20 cellular contexts compared by ENCODE assay signal in the genomic region with DNA sequence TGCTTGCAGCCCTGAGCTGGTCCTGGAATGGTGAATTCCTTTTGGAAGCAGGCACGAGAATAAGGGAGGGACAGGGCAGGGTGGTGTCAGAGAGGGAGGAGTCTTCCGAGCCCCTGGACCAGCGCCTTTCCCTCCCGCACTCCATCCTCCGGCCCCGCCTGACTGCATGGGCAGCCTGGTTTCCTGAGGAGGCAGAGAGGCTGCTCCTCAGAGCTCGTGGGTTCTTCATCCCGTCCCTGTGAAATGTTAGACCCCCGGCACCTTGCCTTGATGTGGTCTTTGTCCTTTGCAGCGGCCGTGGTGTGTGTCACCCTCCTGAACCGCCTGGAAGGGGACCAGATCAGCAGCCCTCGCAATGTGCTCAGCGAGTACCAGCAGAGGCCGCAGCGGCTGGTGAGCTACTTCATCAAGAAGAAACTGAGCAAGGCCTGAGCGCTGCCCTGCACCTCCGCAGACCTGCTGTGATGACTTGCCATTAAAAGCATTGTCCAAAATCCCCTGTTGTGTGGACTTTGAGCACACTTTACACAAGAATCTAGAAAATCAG. TPM values are rescaled to one million over a fixed set of nuclear protein-coding genes. Genes with fewer than 3 reads are reported as not detected.
DNase-seq lines count a peak whose midpoint lies in the region; ATAC-seq and TF ChIP-seq lines count a peak whose summit lies in the region.
"Had no signal": no experiment of that assay in that cellular context is flagged by ENCODE, and none has a peak within 500 bp of the region (broad histone marks: within the 10 kb centered on the region; RNA-seq: fewer than 3 reads in every experiment).

No MANE protein-coding gene starts in this region.

- POLR2A ChIA-PET in Panc1 (lab: Charles Lee) = no interaction called here
- POLR2A ChIA-PET in activated CD4-positive, alpha-beta memory T cell treated with anti-CD3 and anti-CD28 coated beads, Interleukin-2, amount 10 ng/mL, durations not matched to agents 7 days and 5 days (lab: Charles Lee) = interaction anchor here (1.2 to 11.6 kb wide), 5 partner anchors 9 to 120 kb away, joined by 4 to 165 read pairs (median 5); a partner anchor contains a TSS

- CTCF ChIA-PET in Panc1 (lab: Charles Lee) = interaction anchor here (0.7 kb wide), 1 partner anchor 116 kb away, joined by 5 read pairs; no protein-coding TSS in a partner anchor
- CTCF ChIA-PET in activated CD4-positive, alpha-beta memory T cell treated with anti-CD3 and anti-CD28 coated beads, Interleukin-2, amount 10 ng/mL, durations not matched to agents 7 days and 5 days (lab: Charles Lee) = interaction anchor here (1.2 to 5.3 kb wide), 3 partner anchors 109 to 163 kb away, joined by 5 to 77 read pairs (median 46); no protein-coding TSS in a partner anchor

- H3K4me1 ChIP-seq in Panc1 (ENCODE audit: control insufficient read depth, insufficient read depth, low read length) = peaks cover 43% of the 10 kb centered on the region
- no peaks in the 10 kb centered on the region for H3K4me1 ChIP-seq in esophagus muscularis mucosa

- 96% methylated on average over 18 of the region's 18 CpGs for WGBS in esophagus muscularis mucosa

- in situ Hi-C loops in Panc1 (cut with HindIII; ENCODE audit: low pct_unique_long_range_greater_than_20kb, low sequenced_read_pairs) = no loop called here

- H3K36me3 Mint-ChIP-seq in activated T-cell treated with anti-CD3 and anti-CD28 coated beads, Interleukin-2, amount 50 U/mL, for 72 hours (ENCODE audit: insufficient read depth in 2 of 2) = peaks cover 10 to 25% of the 10 kb centered on the region in 2 donors
- peaks cover 86% of the 10 kb centered on the region for H3K36me3 Mint-ChIP-seq in stimulated activated effector memory CD8-positive, alpha-beta T cell treated with anti-CD3 and anti-CD28 coated beads, Interleukin-12 subunit alpha, Interleukin-12 subunit beta, amount 100 ng/mL, for 72 hours
- peaks cover 75% of the 10 kb centered on the region for H3K36me3 Mint-ChIP-seq in activated CD4-positive, alpha-beta memory T cell treated with anti-CD3 and anti-CD28 coated beads, Interleukin-2, amount 10 ng/mL, durations not matched to agents 7 days and 5 days (ENCODE audit: low read depth)

- no peak for TF ChIP-seq CTCF in Panc1 (IDR thresholded peaks at IDR 0.05)
- TF ChIP-seq CTCF in esophagus muscularis mucosa (IDR thresholded peaks at IDR 0.05) = no peak

- no TSS peak for BruUV-seq in Panc1 (replicated peaks; lab: Mats Ljungman, UMichigan)

- no peaks in the 10 kb centered on the region for H3K27me3 Mint-ChIP-seq in activated T-cell treated with anti-CD3 and anti-CD28 coated beads, Interleukin-2, amount 50 U/mL, for 72 hours (ENCODE audit: low read depth)
- no peaks in the 10 kb centered on the region for H3K27me3 Mint-ChIP-seq in activated CD4-positive, alpha-beta memory T cell treated with anti-CD3 and anti-CD28 coated beads, Interleukin-2, amount 10 ng/mL, durations not matched to agents 7 days and 5 days

- no peaks in the 10 kb centered on the region for H3K9me3 ChIP-seq in Panc1 (ENCODE audit: control insufficient read depth, insufficient read depth, low read depth, low read length)
- H3K9me3 ChIP-seq in esophagus muscularis mucosa = no peaks in the 10 kb centered on the region
- H3K9me3 ChIP-seq: Peyer's patch had no signal

- H3K27ac Mint-ChIP-seq in activated T-cell treated with anti-CD3 and anti-CD28 coated beads, Interleukin-2, amount 50 U/mL, for 72 hours = peak overlapping the region; percentile 15
- peak overlapping the region; percentile 72 for H3K27ac Mint-ChIP-seq in stimulated activated effector memory CD8-positive, alpha-beta T cell treated with anti-CD3 and anti-CD28 coated beads, Interleukin-12 subunit alpha, Interleukin-12 subunit beta, amount 100 ng/mL, for 72 hours
- H3K27ac Mint-ChIP-seq in activated CD4-positive, alpha-beta memory T cell treated with anti-CD3 and anti-CD28 coated beads, Interleukin-2, amount 10 ng/mL, durations not matched to agents 7 days and 5 days = no peak overlapping the region

- peaks cover 11% of the 10 kb centered on the region for H3K4me1 Mint-ChIP-seq in activated T-cell treated with anti-CD3 and anti-CD28 coated beads, Interleukin-2, amount 50 U/mL, for 72 hours (ENCODE audit: low read depth)
- peaks cover 28% of the 10 kb centered on the region for H3K4me1 Mint-ChIP-seq in stimulated activated effector memory CD8-positive, alpha-beta T cell treated with anti-CD3 and anti-CD28 coated beads, Interleukin-12 subunit alpha, Interleukin-12 subunit beta, amount 100 ng/mL, for 72 hours
- H3K4me1 Mint-ChIP-seq in activated CD4-positive, alpha-beta memory T cell treated with anti-CD3 and anti-CD28 coated beads, Interleukin-2, amount 10 ng/mL, durations not matched to agents 7 days and 5 days = peaks cover 25% of the 10 kb centered on the region

- intact Hi-C loops in Panc1 (cut with micrococcal nuclease; ENCODE audit: unreplicated experiment) (no loop called here), esophagus muscularis mucosa (cut with DNase I) (no loop called here)

- TF ChIP-seq EP300 in esophagus muscularis mucosa (IDR thresholded peaks at IDR 0.05) = no peak

- H3K27me3 ChIP-seq in Panc1 (ENCODE audit: control insufficient read depth, insufficient read depth, low read length) (no peaks in the 10 kb centered on the region), esophagus muscularis mucosa (no peaks in the 10 kb centered on the region)
- H3K27me3 ChIP-seq: Peyer's patch had no signal

- no peak overlapping the region for H3K4me3 Mint-ChIP-seq in activated T-cell treated with anti-CD3 and anti-CD28 coated beads, Interleukin-2, amount 50 U/mL, for 72 hours
- no peak overlapping the region for H3K4me3 Mint-ChIP-seq in stimulated activated effector memory CD8-positive, alpha-beta T cell treated with anti-CD3 and anti-CD28 coated beads, Interleukin-12 subunit alpha, Interleukin-12 subunit beta, amount 100 ng/mL, for 72 hours
- no peak overlapping the region for H3K4me3 Mint-ChIP-seq in activated CD4-positive, alpha-beta memory T cell treated with anti-CD3 and anti-CD28 coated beads, Interleukin-2, amount 10 ng/mL, durations not matched to agents 7 days and 5 days

- H3K4me3 ChIP-seq in Panc1 (ENCODE audit: low read depth in 2 of 2, low read length in 2 of 2) = no peak overlapping the region
- H3K4me3 ChIP-seq in esophagus muscularis mucosa = no peak overlapping the region
- H3K4me3 ChIP-seq: Peyer's patch had no signal

- H3K27ac ChIP-seq in Panc1 (ENCODE audit: low read length) = peak overlapping the region; percentile 55
- H3K27ac ChIP-seq in esophagus muscularis mucosa (replicated peaks in 1 of 4) = no peak overlapping the region
- H3K27ac ChIP-seq: Peyer's patch had no signal

- no peaks in the 10 kb centered on the region for H3K9me3 Mint-ChIP-seq in activated T-cell treated with anti-CD3 and anti-CD28 coated beads, Interleukin-2, amount 50 U/mL, for 72 hours
- H3K9me3 Mint-ChIP-seq in stimulated activated effector memory CD8-positive, alpha-beta T cell treated with anti-CD3 and anti-CD28 coated beads, Interleukin-12 subunit alpha, Interleukin-12 subunit beta, amount 100 ng/mL, for 72 hours = no peaks in the 10 kb centered on the region
- no peaks in the 10 kb centered on the region for H3K9me3 Mint-ChIP-seq in activated CD4-positive, alpha-beta memory T cell treated with anti-CD3 and anti-CD28 coated beads, Interleukin-2, amount 10 ng/mL, durations not matched to agents 7 days and 5 days

- no peak for ATAC-seq in activated T-cell treated with anti-CD3 and anti-CD28 coated beads, Interleukin-2, amount 50 U/mL, for 72 hours (replicated peaks in 1 of 2)
- ATAC-seq in Panc1 = no peak
- ATAC-seq in stimulated activated effector memory CD8-positive, alpha-beta T cell treated with anti-CD3 and anti-CD28 coated beads, Interleukin-12 subunit alpha, Interleukin-12 subunit beta, amount 100 ng/mL, for 72 hours = no peak
- ATAC-seq in HG02852 (IDR thresholded peaks at IDR 0.05; ENCODE audit: unreplicated experiment) = no peak

- peaks cover 36% of the 10 kb centered on the region for H3K36me3 ChIP-seq in Panc1 (ENCODE audit: control insufficient read depth, insufficient read depth, low read length)
- peaks cover 16 to 63% (median 57%) of the 10 kb centered on the region in 4 donors for H3K36me3 ChIP-seq in esophagus muscularis mucosa

- no peak for TF ChIP-seq POLR2A in esophagus muscularis mucosa (IDR thresholded peaks at IDR 0.05; ENCODE audit: low read depth)

- no peak for DNase-seq in activated T-cell treated with anti-CD3 and anti-CD28 coated beads, Interleukin-2, amount 50 U/mL, for 72 hours
- DNase-seq in activated T-cell treated with anti-CD3 and anti-CD28 coated beads for 4 hours (no peak), Panc1 (ENCODE audit: low read depth, low spot score) (no peak), esophagus muscularis mucosa (ENCODE audit: extremely low spot score) (peak; percentile 91)
- peak in 1 of 2 donors; percentile 44 for DNase-seq in stimulated activated effector memory CD8-positive, alpha-beta T cell treated with anti-CD3 and anti-CD28 coated beads, Interleukin-12 subunit alpha, Interleukin-12 subunit beta, amount 100 ng/mL, for 72 hours (ENCODE audit: low spot score in 2 of 2)
- no peak for DNase-seq in activated CD4-positive, alpha-beta memory T cell treated with anti-CD3 and anti-CD28 coated beads, Interleukin-2, amount 10 ng/mL, durations not matched to agents 7 days and 5 days
- DNase-seq: AML-193, C1 segment of cervical spinal cord, GOT3, HCEC 1CT, KG1, NCI-H1092 treated with DMSO at 0.1 percent for 48 hours, NCI-H1436 treated with DMSO at 0.1 percent for 48 hours, NCI-H2029 treated with DMSO at 0.1 percent for 48 hours, NCI-H226, NCI-H524, NCI-H774, Peyer's patch, Right ventricle myocardium superior had no signal

RNA-seq across cellular contexts. Expression of a gene that starts 18.9 kb away (rescaled TPM):
- total RNA-seq in activated T-cell treated with anti-CD3 and anti-CD28 coated beads, Interleukin-2, amount 50 U/mL, for 72 hours = 100 to 1,000 TPM in 1 of 2 donors, 10 to 100 TPM in 1; 92.2 to 122 TPM
- total RNA-seq in Panc1 (2021; ENCODE audit: unreplicated experiment) (331 TPM), esophagus muscularis mucosa (10 to 100 TPM in 3 of 4 donors, 1 to 10 TPM in 1; 7.1 to 26.8 (median 10.6) TPM)
- polyA plus RNA-seq in Panc1 (2012; ENCODE audit: insufficient read length) = 234 TPM
- 100 to 1,000 TPM; 148 to 154 TPM for total RNA-seq in activated CD4-positive, alpha-beta memory T cell treated with anti-CD3 and anti-CD28 coated beads, Interleukin-2, amount 10 ng/mL, durations not matched to agents 7 days and 5 days
